Comparison of ENCODE assay signal across 12 cellular contexts in genomic region chr11:70951139-70951804, GRCh38.
"Had no signal": no experiment of that assay in that cellular context is flagged by ENCODE, and none has a peak within 500 bp of the region (broad histone marks: within the 10 kb centered on the region; RNA-seq: fewer than 3 reads in every experiment).

No MANE protein-coding gene starts in this region.

- H3K27me3 ChIP-seq: foreskin keratinocyte, right atrium auricular region, tibial nerve had no signal

- H3K4me3 Mint-ChIP-seq: activated CD8-positive, alpha-beta T cell treated with anti-CD3 and anti-CD28 coated beads, Interleukin-2, amount 10 ng/mL, durations not matched to agents 7 days and 5 days; activated T-helper 1 cell treated with anti-CD3 and anti-CD28 coated beads, Interleukin-12 subunit alpha, Interleukin-12 subunit beta, Interleukin-2, Interleukin-4 antibody, amounts not matched to agents 30 ng/mL and 10 ng/mL and 1 ng/mL, durations not matched to agents 14 hours and 24 hours and 36 hours; naive thymus-derived CD8-positive, alpha-beta T cell had no signal

- H3K27ac Mint-ChIP-seq: activated CD8-positive, alpha-beta T cell treated with anti-CD3 and anti-CD28 coated beads, Interleukin-2, amount 10 ng/mL, durations not matched to agents 7 days and 5 days; activated T-helper 1 cell treated with anti-CD3 and anti-CD28 coated beads, Interleukin-12 subunit alpha, Interleukin-12 subunit beta, Interleukin-2, Interleukin-4 antibody, amounts not matched to agents 30 ng/mL and 10 ng/mL and 1 ng/mL, durations not matched to agents 14 hours and 24 hours and 36 hours; naive thymus-derived CD8-positive, alpha-beta T cell had no signal

- DNase-seq: activated CD4-positive, alpha-beta T cell treated with anti-CD3 and anti-CD28 coated beads for 4 hours; activated CD8-positive, alpha-beta memory T cell treated with anti-CD3 and anti-CD28 coated beads, Interleukin-2, amount 50 U/mL, for 48 hours; activated CD8-positive, alpha-beta T cell treated with anti-CD3 and anti-CD28 coated beads, Interleukin-2, amount 10 ng/mL, durations not matched to agents 7 days and 5 days; activated naive CD4-positive, alpha-beta T cell treated with Interleukin-2 at 50 U/mL for 16 hours; foreskin keratinocyte; mucosa of descending colon; naive thymus-derived CD8-positive, alpha-beta T cell had no signal

- FAIRE-seq: colon had no signal

- H3K4me3 ChIP-seq: mucosa of descending colon, right atrium auricular region, skin epidermis, tibial nerve had no signal

- H3K9me3 ChIP-seq: mucosa of descending colon, right atrium auricular region had no signal

- H3K4me1 ChIP-seq: foreskin keratinocyte, right atrium auricular region, tibial nerve had no signal

- H3K36me3 ChIP-seq: right atrium auricular region, tibial nerve had no signal

- H3K27ac ChIP-seq: foreskin keratinocyte, right atrium auricular region, skin epidermis, tibial nerve had no signal
